In the genomic region with DNA sequence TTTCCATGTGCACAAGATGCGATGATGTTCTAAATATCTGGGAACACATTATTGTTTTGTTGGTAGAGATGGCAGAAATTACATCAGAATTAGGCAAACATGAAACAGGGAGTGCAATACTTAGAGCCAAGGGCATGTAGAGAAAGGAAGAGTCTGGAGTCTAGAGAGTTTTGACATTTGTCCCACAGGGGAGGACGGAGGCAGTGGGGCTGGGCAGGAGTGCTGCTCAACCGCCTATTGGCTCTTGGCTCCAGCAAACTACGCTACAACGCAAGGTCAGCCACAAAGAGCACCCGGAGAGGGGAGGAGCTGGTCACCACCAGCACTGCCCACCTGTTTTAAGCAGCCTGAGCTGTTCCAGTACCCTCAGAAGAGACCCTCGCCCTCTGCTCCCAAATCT, we compare ENCODE assay signal across 1 cellular context.
TF ChIP-seq lines count a peak whose summit lies in the region.

No MANE protein-coding gene starts in this region.

TF ChIP-seq in IMR-90, 13 proteins besides CTCF, POLR2A, EP300 and RAD21:
- TF ChIP-seq RFX5 (IDR thresholded peaks at IDR 0.05; ENCODE audit: low read depth, low read length) (no peak), CHD1 (IDR thresholded peaks at IDR 0.05; ENCODE audit: low read depth, low read length) (no peak), MAFK (IDR thresholded peaks at IDR 0.05; ENCODE audit: low read depth, low read length) (no peak), MAZ (IDR thresholded peaks at IDR 0.05; ENCODE audit: borderline replicate concordance, low read depth, low read length) (no peak), NFE2L2 (IDR thresholded peaks at IDR 0.05; ENCODE audit: low read depth, low read length) (no peak), RCOR1 (IDR thresholded peaks at IDR 0.05; ENCODE audit: insufficient replicate concordance, low read length) (no peak), MXI1 (IDR thresholded peaks at IDR 0.05; ENCODE audit: borderline replicate concordance, low read depth, low read length) (no peak), FOS (IDR thresholded peaks at IDR 0.05; ENCODE audit: low read depth, low read length) (no peak), CEBPB (IDR thresholded peaks at IDR 0.05; ENCODE audit: low read depth, low read length) (no peak), SMC3 (IDR thresholded peaks at IDR 0.05; ENCODE audit: low read depth, low read length) (no peak), BHLHE40 (IDR thresholded peaks at IDR 0.05; ENCODE audit: low read depth, low read length) (no peak)
- TF ChIP-seq, protein P1, sequence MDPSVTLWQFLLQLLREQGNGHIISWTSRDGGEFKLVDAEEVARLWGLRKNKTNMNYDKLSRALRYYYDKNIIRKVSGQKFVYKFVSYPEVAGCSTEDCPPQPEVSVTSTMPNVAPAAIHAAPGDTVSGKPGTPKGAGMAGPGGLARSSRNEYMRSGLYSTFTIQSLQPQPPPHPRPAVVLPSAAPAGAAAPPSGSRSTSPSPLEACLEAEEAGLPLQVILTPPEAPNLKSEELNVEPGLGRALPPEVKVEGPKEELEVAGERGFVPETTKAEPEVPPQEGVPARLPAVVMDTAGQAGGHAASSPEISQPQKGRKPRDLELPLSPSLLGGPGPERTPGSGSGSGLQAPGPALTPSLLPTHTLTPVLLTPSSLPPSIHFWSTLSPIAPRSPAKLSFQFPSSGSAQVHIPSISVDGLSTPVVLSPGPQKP (IDR thresholded peaks at IDR 0.05; ENCODE audit: borderline replicate concordance, low read depth, low read length) = no peak
- TF ChIP-seq, protein P2, sequence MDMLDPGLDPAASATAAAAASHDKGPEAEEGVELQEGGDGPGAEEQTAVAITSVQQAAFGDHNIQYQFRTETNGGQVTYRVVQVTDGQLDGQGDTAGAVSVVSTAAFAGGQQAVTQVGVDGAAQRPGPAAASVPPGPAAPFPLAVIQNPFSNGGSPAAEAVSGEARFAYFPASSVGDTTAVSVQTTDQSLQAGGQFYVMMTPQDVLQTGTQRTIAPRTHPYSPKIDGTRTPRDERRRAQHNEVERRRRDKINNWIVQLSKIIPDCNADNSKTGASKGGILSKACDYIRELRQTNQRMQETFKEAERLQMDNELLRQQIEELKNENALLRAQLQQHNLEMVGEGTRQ (IDR thresholded peaks at IDR 0.05; ENCODE audit: low read depth, low read length) = no peak
TF ChIP-seq in IMR-90: peak in this region for 0.
